Comparison of ENCODE assay signal across 1 cellular context in the genomic region with DNA sequence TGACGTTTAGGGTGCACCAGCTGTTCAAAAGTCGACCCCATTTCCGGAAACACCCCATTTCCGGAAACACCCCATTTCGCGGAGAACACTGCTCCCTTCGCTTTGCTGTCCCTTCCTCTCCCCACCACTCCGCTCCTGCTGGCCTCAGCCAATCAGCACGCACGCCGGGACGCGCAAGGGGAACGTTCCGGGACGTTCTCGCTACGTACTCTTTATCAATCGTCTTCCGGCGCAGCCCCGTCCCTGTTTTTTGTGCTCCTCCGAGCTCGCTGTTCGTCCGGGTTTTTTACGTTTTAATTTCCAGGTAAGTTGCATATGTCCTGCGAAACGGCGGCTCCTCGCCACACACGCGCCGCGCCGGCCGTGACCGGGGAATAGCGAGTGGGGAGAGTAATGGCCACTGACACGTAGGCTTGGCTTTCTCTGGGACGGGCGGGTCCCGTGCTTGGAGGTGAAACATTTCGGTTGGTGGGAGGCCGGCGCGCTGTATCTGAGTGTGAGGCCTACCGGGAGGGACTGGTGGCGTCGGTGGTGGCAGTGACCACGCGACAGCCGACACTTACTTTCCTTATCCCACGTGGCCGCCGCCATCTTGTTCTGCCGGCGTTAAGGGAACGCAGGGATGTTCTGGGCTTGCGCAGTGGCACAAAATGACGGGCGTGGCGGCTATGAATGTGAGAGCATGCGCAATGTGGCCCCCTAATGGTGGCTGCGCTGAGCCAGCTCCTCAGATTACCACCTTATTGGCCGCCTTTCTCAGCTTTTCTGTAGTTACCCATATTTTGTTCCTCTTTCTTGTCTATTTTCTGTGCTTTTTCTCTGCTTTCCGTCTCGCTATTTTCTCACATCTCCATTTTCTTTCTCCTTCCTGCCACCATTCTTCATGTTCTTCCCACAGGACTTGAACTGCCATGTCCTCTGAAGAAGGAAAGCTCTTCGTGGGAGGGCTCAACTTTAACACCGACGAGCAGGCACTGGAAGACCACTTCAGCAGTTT.
TF ChIP-seq lines count a peak whose summit lies in the region.

Gene RBM3 (plus strand): TSS at position 215 of the 997 bp plus-strand sequence. CDS start 697 bp downstream, at position 912.

TF ChIP-seq in HEK293, 187 proteins besides CTCF, POLR2A, EP300 and RAD21 (continued from another document and continues in another):
- TF ChIP-seq, protein P1, sequence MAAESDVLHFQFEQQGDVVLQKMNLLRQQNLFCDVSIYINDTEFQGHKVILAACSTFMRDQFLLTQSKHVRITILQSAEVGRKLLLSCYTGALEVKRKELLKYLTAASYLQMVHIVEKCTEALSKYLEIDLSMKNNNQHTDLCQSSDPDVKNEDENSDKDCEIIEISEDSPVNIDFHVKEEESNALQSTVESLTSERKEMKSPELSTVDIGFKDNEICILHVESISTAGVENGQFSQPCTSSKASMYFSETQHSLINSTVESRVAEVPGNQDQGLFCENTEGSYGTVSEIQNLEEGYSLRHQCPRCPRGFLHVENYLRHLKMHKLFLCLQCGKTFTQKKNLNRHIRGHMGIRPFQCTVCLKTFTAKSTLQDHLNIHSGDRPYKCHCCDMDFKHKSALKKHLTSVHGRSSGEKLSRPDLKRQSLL (tag by site-specific recombination; IDR thresholded peaks at IDR 0.05), result no peak
- TF ChIP-seq ZNF677 (tag by site-specific recombination; IDR thresholded peaks at IDR 0.05), result no peak
- TF ChIP-seq ZNF501 (tag by site-specific recombination; IDR thresholded peaks at IDR 0.05), result peak; percentile 78; the same call in 1 of the 2 replicates
- TF ChIP-seq, protein P2, sequence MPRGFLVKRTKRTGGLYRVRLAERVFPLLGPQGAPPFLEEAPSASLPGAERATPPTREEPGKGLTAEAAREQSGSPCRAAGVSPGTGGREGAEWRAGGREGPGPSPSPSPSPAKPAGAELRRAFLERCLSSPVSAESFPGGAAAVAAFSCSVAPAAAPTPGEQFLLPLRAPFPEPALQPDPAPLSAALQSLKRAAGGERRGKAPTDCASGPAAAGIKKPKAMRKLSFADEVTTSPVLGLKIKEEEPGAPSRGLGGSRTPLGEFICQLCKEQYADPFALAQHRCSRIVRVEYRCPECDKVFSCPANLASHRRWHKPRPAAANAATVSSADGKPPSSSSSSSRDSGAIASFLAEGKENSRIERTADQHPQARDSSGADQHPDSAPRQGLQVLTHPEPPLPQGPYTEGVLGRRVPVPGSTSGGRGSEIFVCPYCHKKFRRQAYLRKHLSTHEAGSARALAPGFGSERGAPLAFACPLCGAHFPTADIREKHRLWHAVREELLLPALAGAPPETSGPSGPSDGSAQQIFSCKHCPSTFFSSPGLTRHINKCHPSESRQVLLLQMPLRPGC (tag by site-specific recombination; IDR thresholded peaks at IDR 0.05), result peak; percentile 33; the same call in 1 of the 2 replicates
- peak; percentile 73 for TF ChIP-seq ZBTB26 (tag by site-specific recombination; optimal IDR thresholded peaks at IDR 0.05)
- TF ChIP-seq WT1 (tag by site-specific recombination; IDR thresholded peaks at IDR 0.05), result peak; percentile 8
- peak; percentile 85 for TF ChIP-seq KLF1 (tag by site-specific recombination; IDR thresholded peaks at IDR 0.05)
- 0 out of 2 replicates have a peak, but pooled peaks have one; percentile 15 for TF ChIP-seq ZSCAN23 (tag by site-specific recombination; IDR thresholded peaks at IDR 0.05)
- TF ChIP-seq ZNF174 (tag by site-specific recombination; IDR thresholded peaks at IDR 0.05), result no peak
- TF ChIP-seq ZNF670 (tag by site-specific recombination; IDR thresholded peaks at IDR 0.05; ENCODE audit: low read depth), result no peak
- TF ChIP-seq ZNF248 (tag by site-specific recombination; IDR thresholded peaks at IDR 0.05), result no peak
- TF ChIP-seq ZFP69B (tag by site-specific recombination; IDR thresholded peaks at IDR 0.05), result no peak
- peak; percentile 23; the same call in 1 of the 2 replicates for TF ChIP-seq ZSCAN30 (tag by site-specific recombination; IDR thresholded peaks at IDR 0.05)
- TF ChIP-seq ZNF23 (tag by site-specific recombination; IDR thresholded peaks at IDR 0.05; ENCODE audit: borderline replicate concordance), result no peak
- no peak for TF ChIP-seq REST (tag by site-specific recombination; IDR thresholded peaks at IDR 0.05)
- peak; percentile 93 for TF ChIP-seq YY1 (tag by site-specific recombination; IDR thresholded peaks at IDR 0.05)
- 0 out of 2 replicates have a peak, but pooled peaks have one; percentile 18 for TF ChIP-seq GLIS2 (tag by site-specific recombination; IDR thresholded peaks at IDR 0.05)
- TF ChIP-seq, protein P3, sequence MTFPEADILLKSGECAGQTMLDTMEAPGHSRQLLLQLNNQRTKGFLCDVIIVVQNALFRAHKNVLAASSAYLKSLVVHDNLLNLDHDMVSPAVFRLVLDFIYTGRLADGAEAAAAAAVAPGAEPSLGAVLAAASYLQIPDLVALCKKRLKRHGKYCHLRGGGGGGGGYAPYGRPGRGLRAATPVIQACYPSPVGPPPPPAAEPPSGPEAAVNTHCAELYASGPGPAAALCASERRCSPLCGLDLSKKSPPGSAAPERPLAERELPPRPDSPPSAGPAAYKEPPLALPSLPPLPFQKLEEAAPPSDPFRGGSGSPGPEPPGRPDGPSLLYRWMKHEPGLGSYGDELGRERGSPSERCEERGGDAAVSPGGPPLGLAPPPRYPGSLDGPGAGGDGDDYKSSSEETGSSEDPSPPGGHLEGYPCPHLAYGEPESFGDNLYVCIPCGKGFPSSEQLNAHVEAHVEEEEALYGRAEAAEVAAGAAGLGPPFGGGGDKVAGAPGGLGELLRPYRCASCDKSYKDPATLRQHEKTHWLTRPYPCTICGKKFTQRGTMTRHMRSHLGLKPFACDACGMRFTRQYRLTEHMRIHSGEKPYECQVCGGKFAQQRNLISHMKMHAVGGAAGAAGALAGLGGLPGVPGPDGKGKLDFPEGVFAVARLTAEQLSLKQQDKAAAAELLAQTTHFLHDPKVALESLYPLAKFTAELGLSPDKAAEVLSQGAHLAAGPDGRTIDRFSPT (tag by site-specific recombination; IDR thresholded peaks at IDR 0.05), result no peak
- TF ChIP-seq ZNF610 (tag by site-specific recombination; IDR thresholded peaks at IDR 0.05; ENCODE audit: borderline replicate concordance), result peak; percentile 37; the same call in 1 of the 2 replicates
- no peak for TF ChIP-seq ZNF394 (tag by site-specific recombination; IDR thresholded peaks at IDR 0.05; ENCODE audit: borderline replicate concordance)
- TF ChIP-seq EGR2 (tag by site-specific recombination; IDR thresholded peaks at IDR 0.05; ENCODE audit: low read depth), result no peak
- no peak for TF ChIP-seq ZNF416 (tag by site-specific recombination; IDR thresholded peaks at IDR 0.05)
- TF ChIP-seq, protein P4, sequence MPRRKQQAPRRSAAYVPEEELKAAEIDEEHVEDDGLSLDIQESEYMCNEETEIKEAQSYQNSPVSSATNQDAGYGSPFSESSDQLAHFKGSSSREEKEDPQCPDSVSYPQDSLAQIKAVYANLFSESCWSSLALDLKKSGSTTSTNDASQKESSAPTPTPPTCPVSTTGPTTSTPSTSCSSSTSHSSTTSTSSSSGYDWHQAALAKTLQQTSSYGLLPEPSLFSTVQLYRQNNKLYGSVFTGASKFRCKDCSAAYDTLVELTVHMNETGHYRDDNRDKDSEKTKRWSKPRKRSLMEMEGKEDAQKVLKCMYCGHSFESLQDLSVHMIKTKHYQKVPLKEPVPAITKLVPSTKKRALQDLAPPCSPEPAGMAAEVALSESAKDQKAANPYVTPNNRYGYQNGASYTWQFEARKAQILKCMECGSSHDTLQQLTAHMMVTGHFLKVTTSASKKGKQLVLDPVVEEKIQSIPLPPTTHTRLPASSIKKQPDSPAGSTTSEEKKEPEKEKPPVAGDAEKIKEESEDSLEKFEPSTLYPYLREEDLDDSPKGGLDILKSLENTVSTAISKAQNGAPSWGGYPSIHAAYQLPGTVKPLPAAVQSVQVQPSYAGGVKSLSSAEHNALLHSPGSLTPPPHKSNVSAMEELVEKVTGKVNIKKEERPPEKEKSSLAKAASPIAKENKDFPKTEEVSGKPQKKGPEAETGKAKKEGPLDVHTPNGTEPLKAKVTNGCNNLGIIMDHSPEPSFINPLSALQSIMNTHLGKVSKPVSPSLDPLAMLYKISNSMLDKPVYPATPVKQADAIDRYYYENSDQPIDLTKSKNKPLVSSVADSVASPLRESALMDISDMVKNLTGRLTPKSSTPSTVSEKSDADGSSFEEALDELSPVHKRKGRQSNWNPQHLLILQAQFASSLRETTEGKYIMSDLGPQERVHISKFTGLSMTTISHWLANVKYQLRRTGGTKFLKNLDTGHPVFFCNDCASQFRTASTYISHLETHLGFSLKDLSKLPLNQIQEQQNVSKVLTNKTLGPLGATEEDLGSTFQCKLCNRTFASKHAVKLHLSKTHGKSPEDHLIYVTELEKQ (tag by site-specific recombination; IDR thresholded peaks at IDR 0.05; ENCODE audit: borderline replicate concordance), result no peak
- no peak for TF ChIP-seq ZNF354C (tag by site-specific recombination; IDR thresholded peaks at IDR 0.05; ENCODE audit: borderline replicate concordance, low read depth)
- TF ChIP-seq ZNF473 (tag by site-specific recombination; IDR thresholded peaks at IDR 0.05), result no peak
- no peak for TF ChIP-seq ZFP3 (tag by site-specific recombination; IDR thresholded peaks at IDR 0.05; ENCODE audit: low read depth)
- TF ChIP-seq BCL11A (tag by site-specific recombination; IDR thresholded peaks at IDR 0.05; ENCODE audit: low read depth), result no peak
- no peak for TF ChIP-seq ZNF266 (tag by site-specific recombination; IDR thresholded peaks at IDR 0.05; ENCODE audit: low read depth)
- TF ChIP-seq ZBTB10 (tag by site-specific recombination; IDR thresholded peaks at IDR 0.05), result peak; percentile 98; the same call in 1 of the 2 replicates
- no peak for TF ChIP-seq GFI1B (tag by site-specific recombination; IDR thresholded peaks at IDR 0.05)
- TF ChIP-seq ZNF10 (tag by site-specific recombination; IDR thresholded peaks at IDR 0.05), result no peak
- no peak for TF ChIP-seq ZNF133 (tag by site-specific recombination; IDR thresholded peaks at IDR 0.05)
- no peak for TF ChIP-seq ZNF121 (tag by site-specific recombination; IDR thresholded peaks at IDR 0.05)
- TF ChIP-seq ZNF391 (tag by site-specific recombination; IDR thresholded peaks at IDR 0.05; ENCODE audit: borderline replicate concordance, low read depth), result no peak
- no peak for TF ChIP-seq ZNF37A (tag by site-specific recombination; IDR thresholded peaks at IDR 0.05)
- TF ChIP-seq MZF1 (tag by site-specific recombination; IDR thresholded peaks at IDR 0.05; ENCODE audit: borderline replicate concordance), result no peak
- TF ChIP-seq ZNF324 (tag by site-specific recombination; IDR thresholded peaks at IDR 0.05), result peak; percentile 22
- TF ChIP-seq ZNF791 (tag by site-specific recombination; IDR thresholded peaks at IDR 0.05), result no peak
- no peak for TF ChIP-seq ZNF132 (tag by site-specific recombination; IDR thresholded peaks at IDR 0.05; ENCODE audit: borderline replicate concordance)
